36 cellular contexts compared by ENCODE assay signal in the genomic region with DNA sequence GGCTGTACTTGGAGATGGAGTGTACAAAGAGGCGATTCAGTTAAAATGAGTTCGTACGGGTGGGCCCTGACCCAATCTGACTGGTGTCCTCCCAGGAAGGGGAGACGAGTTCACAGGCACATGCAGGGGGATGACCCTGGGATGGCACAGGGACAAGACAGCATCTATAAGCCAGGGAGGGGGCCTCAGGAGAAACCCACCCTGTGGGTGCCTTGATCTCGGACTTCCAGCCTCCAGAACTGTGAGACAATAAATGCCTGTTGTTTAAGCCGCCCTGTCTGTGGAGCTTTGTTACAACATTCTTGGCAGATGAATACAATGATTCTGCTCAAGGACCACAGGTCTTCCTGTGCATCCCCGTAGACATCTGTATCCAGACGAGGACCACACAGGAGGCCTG. TPM values are rescaled to one million over a fixed set of nuclear protein-coding genes. Genes with fewer than 3 reads are reported as not detected.
"Had no signal": no experiment of that assay in that cellular context is flagged by ENCODE, and none has a peak within 500 bp of the region (broad histone marks: within the 10 kb centered on the region; RNA-seq: fewer than 3 reads in every experiment).

No MANE protein-coding gene starts in this region.

- DNase-seq: activated CD4-positive, alpha-beta memory T cell treated with anti-CD3 and anti-CD28 coated beads, Interleukin-2, amount 10 ng/mL, durations not matched to agents 7 days and 5 days; activated CD4-positive, alpha-beta T cell treated with anti-CD3 and anti-CD28 coated beads for 4 hours; activated CD4-positive, alpha-beta T cell treated with anti-CD3 and anti-CD28 coated beads, Interleukin-2, amount 10 ng/mL, durations not matched to agents 7 days and 5 days; activated CD4-positive, alpha-beta T cell treated with anti-CD3 and anti-CD28 coated beads, Interleukin-2, amount 50 U/mL, for 4 hours; activated CD4-positive, CD25-positive, alpha-beta regulatory T cell; activated CD4-positive, CD25-positive, alpha-beta regulatory T cell treated with anti-CD3 and anti-CD28 coated beads, Interleukin-2, amount 50 U/mL, for 72 hours; activated CD8-positive, alpha-beta memory T cell treated with anti-CD3 and anti-CD28 coated beads, Interleukin-2, amount 50 U/mL, for 48 hours; activated gamma-delta T cell; activated naive CD4-positive, alpha-beta T cell; activated naive CD4-positive, alpha-beta T cell treated with anti-CD3 and anti-CD28 coated beads, Interleukin-2, amount 10 ng/mL, durations not matched to agents 7 days and 5 days; activated naive CD8-positive, alpha-beta T cell treated with anti-CD3 and anti-CD28 coated beads, Interleukin-2, amount 10 ng/mL, durations not matched to agents 7 days and 5 days; activated T-cell treated with anti-CD3 and anti-CD28 coated beads for 4 hours; activated T-cell treated with anti-CD3 and anti-CD28 coated beads, Interleukin-2, amount 50 U/mL, for 24 hours; activated T-cell treated with anti-CD3 and anti-CD28 coated beads, Interleukin-2, amount 50 U/mL, for 72 hours; central memory CD4-positive, alpha-beta T cell; cerebellar nuclear complex; dorsolateral prefrontal cortex; effector memory CD4-positive, alpha-beta T cell; esophagus squamous epithelium; foreskin melanocyte; heart right ventricle; T-helper 1 cell; T-helper 17 cell; T1000 had no signal

- H3K4me1 ChIP-seq: ascending aorta, breast epithelium, gastroesophageal sphincter, heart right ventricle had no signal

- H3K27me3 ChIP-seq: ascending aorta, breast epithelium, cardiac muscle cell, gastroesophageal sphincter had no signal

- H3K4me3 Mint-ChIP-seq: activated CD4-positive, alpha-beta memory T cell treated with anti-CD3 and anti-CD28 coated beads, Interleukin-2, amount 10 ng/mL, durations not matched to agents 7 days and 5 days; activated CD4-positive, alpha-beta T cell treated with anti-CD3 and anti-CD28 coated beads, Interleukin-2, amount 10 ng/mL, durations not matched to agents 7 days and 5 days; activated naive CD4-positive, alpha-beta T cell treated with anti-CD3 and anti-CD28 coated beads, Interleukin-2, amount 10 ng/mL, durations not matched to agents 7 days and 5 days; activated naive CD8-positive, alpha-beta T cell treated with anti-CD3 and anti-CD28 coated beads, Interleukin-2, amount 10 ng/mL, durations not matched to agents 7 days and 5 days; activated T-cell treated with anti-CD3 and anti-CD28 coated beads, Interleukin-2, amount 50 U/mL, for 24 hours; activated T-cell treated with anti-CD3 and anti-CD28 coated beads, Interleukin-2, amount 50 U/mL, for 72 hours; brain; dendritic cell treated with granulocyte-macrophage colony-stimulating factor and Interleukin-4, amounts not matched to agents 40 ng/mL and 50 ng/mL, for 4 days; T-helper 17 cell; T-helper 2 cell treated with Interferon-gamma antibody and Interleukin-4, amounts not matched to agents 5 μg/mL and 100 μg/mL, for 36 hours had no signal

- ATAC-seq: activated naive CD4-positive, alpha-beta T cell treated with anti-CD3 and anti-CD28 coated beads, Interleukin-2, amount 50 U/mL, for 72 hours; activated T-cell treated with anti-CD3 and anti-CD28 coated beads, Interleukin-2, amount 50 U/mL, for 72 hours; gastroesophageal sphincter; heart right ventricle; T-helper 17 cell had no signal

- H3K9me3 ChIP-seq: ascending aorta, breast epithelium, esophagus squamous epithelium, gastroesophageal sphincter, heart right ventricle had no signal

- H3K36me3 Mint-ChIP-seq: activated naive CD4-positive, alpha-beta T cell treated with anti-CD3 and anti-CD28 coated beads, Interleukin-2, amount 50 U/mL, for 72 hours; brain had no signal

- H3K27me3 Mint-ChIP-seq: activated CD4-positive, alpha-beta memory T cell treated with anti-CD3 and anti-CD28 coated beads, Interleukin-2, amount 10 ng/mL, durations not matched to agents 7 days and 5 days; activated CD4-positive, alpha-beta T cell treated with anti-CD3 and anti-CD28 coated beads, Interleukin-2, amount 10 ng/mL, durations not matched to agents 7 days and 5 days had no signal

- H3K4me1 Mint-ChIP-seq: activated CD4-positive, alpha-beta memory T cell treated with anti-CD3 and anti-CD28 coated beads, Interleukin-2, amount 10 ng/mL, durations not matched to agents 7 days and 5 days; activated CD4-positive, alpha-beta T cell treated with anti-CD3 and anti-CD28 coated beads, Interleukin-2, amount 10 ng/mL, durations not matched to agents 7 days and 5 days; activated naive CD4-positive, alpha-beta T cell treated with anti-CD3 and anti-CD28 coated beads, Interleukin-2, amount 10 ng/mL, durations not matched to agents 7 days and 5 days; activated naive CD8-positive, alpha-beta T cell treated with anti-CD3 and anti-CD28 coated beads, Interleukin-2, amount 10 ng/mL, durations not matched to agents 7 days and 5 days; T-helper 17 cell had no signal

- H3K36me3 ChIP-seq: ascending aorta, breast epithelium, cardiac muscle cell, esophagus squamous epithelium, gastroesophageal sphincter, heart right ventricle had no signal

- H3K27ac Mint-ChIP-seq: activated CD4-positive, alpha-beta memory T cell treated with anti-CD3 and anti-CD28 coated beads, Interleukin-2, amount 10 ng/mL, durations not matched to agents 7 days and 5 days; activated CD4-positive, alpha-beta T cell treated with anti-CD3 and anti-CD28 coated beads, Interleukin-2, amount 10 ng/mL, durations not matched to agents 7 days and 5 days; activated naive CD4-positive, alpha-beta T cell treated with anti-CD3 and anti-CD28 coated beads, Interleukin-2, amount 10 ng/mL, durations not matched to agents 7 days and 5 days; activated naive CD4-positive, alpha-beta T cell treated with anti-CD3 and anti-CD28 coated beads, Interleukin-2, amount 50 U/mL, for 72 hours; activated naive CD8-positive, alpha-beta T cell treated with anti-CD3 and anti-CD28 coated beads, Interleukin-2, amount 10 ng/mL, durations not matched to agents 7 days and 5 days; activated T-cell treated with anti-CD3 and anti-CD28 coated beads, Interleukin-2, amount 50 U/mL, for 24 hours; activated T-cell treated with anti-CD3 and anti-CD28 coated beads, Interleukin-2, amount 50 U/mL, for 72 hours; brain; dendritic cell treated with granulocyte-macrophage colony-stimulating factor and Interleukin-4, amounts not matched to agents 40 ng/mL and 50 ng/mL, for 4 days; T-helper 17 cell; T-helper 2 cell treated with Interferon-gamma antibody and Interleukin-4, amounts not matched to agents 5 μg/mL and 100 μg/mL, for 36 hours had no signal

- H3K4me3 ChIP-seq: ascending aorta, breast epithelium, cardiac muscle cell, coronary artery, dorsolateral prefrontal cortex, esophagus squamous epithelium, gastroesophageal sphincter, heart right ventricle had no signal

- H3K27ac ChIP-seq: ascending aorta, breast epithelium, cardiac muscle cell, coronary artery, dorsolateral prefrontal cortex, epithelial cell of prostate, esophagus squamous epithelium, gastroesophageal sphincter, heart right ventricle had no signal

- H3K9me3 Mint-ChIP-seq: activated CD4-positive, alpha-beta T cell treated with anti-CD3 and anti-CD28 coated beads, Interleukin-2, amount 10 ng/mL, durations not matched to agents 7 days and 5 days; activated naive CD4-positive, alpha-beta T cell treated with anti-CD3 and anti-CD28 coated beads, Interleukin-2, amount 50 U/mL, for 72 hours; dendritic cell treated with granulocyte-macrophage colony-stimulating factor and Interleukin-4, amounts not matched to agents 40 ng/mL and 50 ng/mL, for 4 days; T-helper 2 cell treated with Interferon-gamma antibody and Interleukin-4, amounts not matched to agents 5 μg/mL and 100 μg/mL, for 36 hours had no signal

RNA-seq across cellular contexts. Expression of a gene that starts 14.6 kb away (rescaled TPM):
- total RNA-seq: activated CD4-positive, alpha-beta memory T cell treated with anti-CD3 and anti-CD28 coated beads, Interleukin-2, amount 10 ng/mL, durations not matched to agents 7 days and 5 days; activated CD4-positive, alpha-beta T cell treated with anti-CD3 and anti-CD28 coated beads, Interleukin-2, amount 10 ng/mL, durations not matched to agents 7 days and 5 days; activated naive CD4-positive, alpha-beta T cell treated with anti-CD3 and anti-CD28 coated beads, Interleukin-2, amount 50 U/mL, for 72 hours; activated naive CD8-positive, alpha-beta T cell treated with anti-CD3 and anti-CD28 coated beads, Interleukin-2, amount 10 ng/mL, durations not matched to agents 7 days and 5 days; activated T-cell treated with anti-CD3 and anti-CD28 coated beads, Interleukin-2, amount 50 U/mL, for 72 hours; ascending aorta; breast epithelium; cardiac muscle cell; dorsolateral prefrontal cortex; esophagus squamous epithelium; fibroblast of lung; fibroblast of villous mesenchyme; heart right ventricle; T-helper 17 cell had no signal
- polyA plus RNA-seq: cardiac muscle cell, fibroblast of lung had no signal
